ENCODE assay signal across 20 cellular contexts in the genomic region with DNA sequence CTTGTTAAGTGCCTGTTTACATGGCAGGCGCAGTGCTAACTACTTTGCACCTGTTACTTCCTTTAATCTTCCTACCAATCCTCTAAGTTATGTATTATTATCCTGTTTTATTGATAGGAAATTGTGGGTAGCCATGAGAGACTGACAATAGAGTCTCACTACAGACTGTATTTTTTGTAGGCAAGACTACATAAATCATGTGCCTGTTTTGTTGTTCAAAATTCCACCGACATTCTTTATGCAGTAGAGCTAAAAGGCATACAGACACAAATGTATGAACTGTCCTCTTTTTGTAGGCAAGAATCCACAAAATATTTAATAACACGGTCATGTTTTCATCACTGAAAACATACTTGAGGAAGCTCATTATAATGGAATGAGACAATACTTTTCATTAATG.
"Had no signal": no experiment of that assay in that cellular context is flagged by ENCODE, and none has a peak within 500 bp of the region (broad histone marks: within the 10 kb centered on the region; RNA-seq: fewer than 3 reads in every experiment).

No MANE protein-coding gene starts in this region.

- ATAC-seq: left lobe of liver, right cardiac atrium, WTC11 had no signal

- H3K9me3 ChIP-seq: thyroid gland had no signal

- H2AFZ ChIP-seq: parathyroid adenoma had no signal

- H3K36me3 ChIP-seq: thyroid gland had no signal

- H3K9ac ChIP-seq: parathyroid adenoma had no signal

- H3K27me3 ChIP-seq: foreskin keratinocyte, thyroid gland had no signal

- H3K4me1 Mint-ChIP-seq: activated naive CD8-positive, alpha-beta T cell treated with anti-CD3 and anti-CD28 coated beads, Interleukin-2, amount 10 ng/mL, durations not matched to agents 7 days and 5 days; nephron progenitor cell; WTC11 had no signal

- H3K9me3 Mint-ChIP-seq: activated naive CD8-positive, alpha-beta T cell treated with anti-CD3 and anti-CD28 coated beads, Interleukin-2, amount 10 ng/mL, durations not matched to agents 7 days and 5 days had no signal

- H3K27ac ChIP-seq: foreskin keratinocyte, parathyroid adenoma, skin epidermis, thyroid gland had no signal

- H3K4me3 ChIP-seq: skin epidermis, thyroid gland had no signal

- DNase-seq: activated CD4-positive, alpha-beta T cell treated with anti-CD3 and anti-CD28 coated beads, Interleukin-2, amount 50 U/mL, for 4 hours; activated CD8-positive, alpha-beta memory T cell treated with anti-CD3 and anti-CD28 coated beads for 24 hours; activated CD8-positive, alpha-beta memory T cell treated with anti-CD3 and anti-CD28 coated beads, Interleukin-2, amount 50 U/mL, for 48 hours; activated naive CD4-positive, alpha-beta T cell treated with anti-CD3 and anti-CD28 coated beads for 36 hours; activated naive CD8-positive, alpha-beta T cell treated with anti-CD3 and anti-CD28 coated beads, Interleukin-2, amount 10 ng/mL, durations not matched to agents 7 days and 5 days; activated T-cell treated with anti-CD3 and anti-CD28 coated beads, Interleukin-2, amount 50 U/mL, for 48 hours; cortex of kidney; effector CD4-positive, alpha-beta T cell; nephron progenitor cell; right cardiac atrium; stimulated activated CD4-positive, alpha-beta T cell treated with anti-CD3 and anti-CD28 coated beads, Interleukin-1b, Interleukin-23, amount 100 ng/mL, for 48 hours; substantia nigra; T-helper 9 cell; thyroid gland had no signal

- H3K27ac Mint-ChIP-seq: activated naive CD4-positive, alpha-beta T cell treated with anti-CD3 and anti-CD28 coated beads for 36 hours; activated naive CD8-positive, alpha-beta T cell treated with anti-CD3 and anti-CD28 coated beads, Interleukin-2, amount 10 ng/mL, durations not matched to agents 7 days and 5 days; nephron progenitor cell; stimulated activated naive CD8-positive, alpha-beta T cell treated with anti-CD3 and anti-CD28 coated beads, Interleukin-15, Interleukin-2, amounts not matched to agents 100 ng/mL and 50 ng/mL, for 24 hours; WTC11 had no signal

- H3K36me3 Mint-ChIP-seq: activated naive CD8-positive, alpha-beta T cell treated with anti-CD3 and anti-CD28 coated beads, Interleukin-2, amount 10 ng/mL, durations not matched to agents 7 days and 5 days had no signal

- H3K4me1 ChIP-seq: foreskin keratinocyte, parathyroid adenoma, thyroid gland had no signal

- H3K4me3 Mint-ChIP-seq: activated naive CD4-positive, alpha-beta T cell treated with anti-CD3 and anti-CD28 coated beads for 36 hours; activated naive CD8-positive, alpha-beta T cell treated with anti-CD3 and anti-CD28 coated beads, Interleukin-2, amount 10 ng/mL, durations not matched to agents 7 days and 5 days; nephron progenitor cell; stimulated activated naive CD8-positive, alpha-beta T cell treated with anti-CD3 and anti-CD28 coated beads, Interleukin-15, Interleukin-2, amounts not matched to agents 100 ng/mL and 50 ng/mL, for 24 hours; WTC11 had no signal

- H3K27me3 Mint-ChIP-seq: stimulated activated naive CD8-positive, alpha-beta T cell treated with anti-CD3 and anti-CD28 coated beads, Interleukin-15, Interleukin-2, amounts not matched to agents 100 ng/mL and 50 ng/mL, for 24 hours had no signal
